27 cellular contexts compared by ENCODE assay signal in the genomic region with DNA sequence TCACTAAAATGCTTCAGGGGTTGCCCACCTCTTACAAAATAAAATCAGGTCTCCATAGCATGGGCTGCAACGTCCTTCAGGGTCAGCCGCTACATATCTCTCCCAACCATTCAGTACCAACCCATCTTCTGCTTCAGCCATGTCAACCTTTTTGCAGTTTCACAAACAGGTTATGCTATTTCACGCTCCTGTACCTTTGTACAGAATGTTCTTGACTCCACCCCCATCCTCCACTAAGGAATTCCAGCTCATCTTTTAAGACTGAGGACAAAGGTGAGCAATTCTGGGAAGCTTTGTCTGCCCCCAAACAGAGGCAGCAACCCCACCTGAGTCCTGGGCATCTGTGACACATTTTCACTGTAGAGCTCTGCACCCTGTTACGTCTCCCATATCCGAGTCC. TPM values are rescaled to one million over a fixed set of nuclear protein-coding genes. Genes with fewer than 3 reads are reported as not detected.
A peak's percentile ranks its signal among the peaks of the same experiment; 100 is the strongest.
DNase-seq lines count a peak whose midpoint lies in the region; ATAC-seq, FAIRE-seq and TF ChIP-seq lines count a peak whose summit lies in the region.
"Had no signal": no experiment of that assay in that cellular context is flagged by ENCODE, and none has a peak within 500 bp of the region (broad histone marks: within the 10 kb centered on the region; RNA-seq: fewer than 3 reads in every experiment).

No MANE protein-coding gene starts in this region.

- H3K4me1 ChIP-seq in HepG2 (ENCODE audit: insufficient read depth, low read length) (peaks cover 91% of the 10 kb centered on the region), right lobe of liver (peaks cover 0 to 17% (median 7%) of the 10 kb centered on the region in 4 donors), pancreas (peaks cover 38 to 42% (median 42%) of the 10 kb centered on the region in 3 donors)
- H3K4me1 ChIP-seq: BE2C had no signal

- intact Hi-C loops in HepG2 (cut with micrococcal nuclease; ENCODE audit: unreplicated experiment) (no loop called here), right lobe of liver (cut with DNase I) (no loop called here), pancreas (cut with DNase I) (no loop called here)

- peak overlapping the region; percentile 81 for H3K9ac ChIP-seq in HepG2 (ENCODE audit: insufficient read depth, low read depth, low read length)

- H3K4me3 ChIP-seq in HepG2 (replicated peaks in 1 of 3; ENCODE audit: insufficient read depth in 1 of 3, low read depth in 2 of 3, low read length in 3 of 3) (no peak overlapping the region), right lobe of liver (no peak overlapping the region), pancreas (no peak overlapping the region)
- H3K4me3 ChIP-seq: MG63, SJCRH30 had no signal

- H3K36me3 ChIP-seq in HepG2 (replicated peaks in 1 of 2; ENCODE audit: control insufficient read depth in 1 of 2, insufficient read depth in 2 of 2, low read length in 2 of 2), result no peaks in the 10 kb centered on the region
- no peaks in the 10 kb centered on the region for H3K36me3 ChIP-seq in right lobe of liver
- H3K36me3 ChIP-seq in pancreas, result no peaks in the 10 kb centered on the region
- H3K36me3 ChIP-seq: BE2C, MG63, SJCRH30 had no signal

- H4K20me1 ChIP-seq in HepG2 (ENCODE audit: insufficient read depth, low read length), result no peaks in the 10 kb centered on the region

- no peak for TF ChIP-seq POLR2A in HepG2 (IDR thresholded peaks at IDR 0.05; ENCODE audit: insufficient read depth in 1 of 2, low read depth in 2 of 2, low read length in 2 of 2)
- no peak for TF ChIP-seq POLR2A in right lobe of liver (IDR thresholded peaks at IDR 0.05)

- CTCF ChIA-PET in HepG2 (lab: Yijun Ruan, JAX; ENCODE audit: low intra/inter-chr PET ratio, low total read pairs), result no interaction called here

- DNase-seq in HepG2 (ENCODE audit: low spot score) (no peak), right lobe of liver (no peak), kidney tubule cell (ENCODE audit: low spot score) (peak; percentile 67), pancreas (no peak), NCI-H146 treated with DMSO at 0.1 percent for 48 hours (lab: John Stamatoyannopoulos, UW; ENCODE audit: unreplicated experiment) (no peak), kidney glomerular epithelial cell (lab: John Stamatoyannopoulos, UW) (no peak)
- DNase-seq in effector CD8-positive, alpha-beta T cell (lab: John Stamatoyannopoulos, UW), result no peak
- DNase-seq: 8988T; ACHN; BE2C; CD8-positive, alpha-beta memory T cell; DMS 273 treated with DMSO at 0.1 percent for 48 hours; DMS79; KBM-7; MG63; NCI-H1694; NCI-H2029 treated with DMSO at 0.1 percent for 48 hours; NCI-H446 treated with DMSO at 0.1 percent for 48 hours; NCI-H526; NK-92 treated with Interleukin-12 subunit alpha and Interleukin-12 subunit beta, amount 100 ng/mL, for 24 hours; PC-3; SJCRH30 had no signal

- POLR2A ChIA-PET in HepG2 (lab: Yijun Ruan, JAX), result interaction anchor here (1.1 to 6.0 kb wide), 7 partner anchors 9 to 52 kb away, joined by 3 to 126 read pairs (median 18); a partner anchor contains a TSS

- in situ Hi-C loops in HepG2 (cut with HindIII; ENCODE audit: extremely low pct_ligation_motif_present, low pct_unique_long_range_greater_than_20kb), result no loop called here

- no peak overlapping the region for H2AFZ ChIP-seq in HepG2 (ENCODE audit: low read length)

- TF ChIP-seq CTCF in HepG2 (CRISPR knock-in tag; IDR thresholded peaks at IDR 0.05) (no peak), right lobe of liver (IDR thresholded peaks at IDR 0.05) (no peak), pancreas (IDR thresholded peaks at IDR 0.05) (no peak)

- H3K79me2 ChIP-seq in HepG2 (ENCODE audit: insufficient read depth, low read length), result peaks cover 13% of the 10 kb centered on the region

- no TSS peak for BruUV-seq in HepG2 (replicated peaks; lab: Mats Ljungman, UMichigan)

- no peaks in the 10 kb centered on the region for H3K27me3 ChIP-seq in HepG2 (ENCODE audit: control insufficient read depth in 1 of 2, insufficient read depth in 2 of 2, low read length in 2 of 2)
- H3K27me3 ChIP-seq in right lobe of liver, result no peaks in the 10 kb centered on the region
- H3K27me3 ChIP-seq in pancreas, result no peaks in the 10 kb centered on the region
- H3K27me3 ChIP-seq: BE2C, MG63 had no signal

- ATAC-seq in HepG2 (no peak), right lobe of liver (no peak), pancreas (no peak), GM19324 (IDR thresholded peaks at IDR 0.05; ENCODE audit: low FRiP score, unreplicated experiment) (no peak)
- ATAC-seq: PC-3 had no signal

- peak overlapping the region; percentile 79 for H3K4me2 ChIP-seq in HepG2 (ENCODE audit: low read depth, low read length)

- 95% methylated on average over 5 of the region's 5 CpGs for WGBS in HepG2 (ENCODE audit: low lambda C conversion rate)
- 81% methylated on average over 5 of the region's 5 CpGs for WGBS in right lobe of liver (ENCODE audit: insufficient coverage, low coverage, low lambda C conversion rate, missing lambda C conversion rate)
- WGBS in pancreas, 2 donors, result 83 to 86% methylated on average over 5 of the region's 5 CpGs

- H3K9me3 ChIP-seq in HepG2 (ENCODE audit: low read length), result no peaks in the 10 kb centered on the region
- no peaks in the 10 kb centered on the region for H3K9me3 ChIP-seq in right lobe of liver
- no peaks in the 10 kb centered on the region for H3K9me3 ChIP-seq in pancreas
- H3K9me3 ChIP-seq: BE2C, MG63, SJCRH30 had no signal

- H3K27ac ChIP-seq in HepG2 (ENCODE audit: extremely low read length, insufficient read depth, low read length), result peak overlapping the region; percentile 95
- H3K27ac ChIP-seq in right lobe of liver, result no peak overlapping the region
- peak overlapping the region; percentile 82 to 95 (median 87) for H3K27ac ChIP-seq in pancreas
- H3K27ac ChIP-seq: SJCRH30 had no signal

- TF ChIP-seq RAD21 in HepG2 (CRISPR knock-in tag; IDR thresholded peaks at IDR 0.05), result no peak

- FAIRE-seq in HepG2 (lab: Jason Lieb, UNC) (no peak), pancreas (lab: Jason Lieb, UNC) (no peak)
- FAIRE-seq: GM12892, GM19239, H54 had no signal

- no peak for TF ChIP-seq EP300 in HepG2 (IDR thresholded peaks at IDR 0.05; ENCODE audit: low read depth in 2 of 2, low read length in 2 of 2)
- TF ChIP-seq EP300 in HepG2 (CRISPR knock-in tag; IDR thresholded peaks at IDR 0.05; ENCODE audit: borderline replicate concordance), result no peak

TF ChIP-seq in HepG2, 621 proteins besides CTCF, POLR2A, EP300 and RAD21 (continues in another document):
- TF ChIP-seq ZNF350 (CRISPR knock-in tag; IDR thresholded peaks at IDR 0.05; ENCODE audit: borderline replicate concordance, low read depth) (peak; percentile 48; the same call in 1 of the 2 replicates), NR2C2 (CRISPR knock-in tag; IDR thresholded peaks at IDR 0.05; ENCODE audit: borderline replicate concordance) (no peak), KAT7 (CRISPR knock-in tag; IDR thresholded peaks at IDR 0.05; ENCODE audit: borderline replicate concordance) (peak; percentile 30; the same call in 1 of the 2 replicates), POLR2G (IDR thresholded peaks at IDR 0.05; ENCODE audit: low read depth, low read length) (0 out of 2 replicates have a peak, but pooled peaks have one; percentile 9), TARDBP (CRISPR knock-in tag; IDR thresholded peaks at IDR 0.05) (0 out of 2 replicates have a peak, but pooled peaks have one; percentile 19)
- TF ChIP-seq, protein P1, sequence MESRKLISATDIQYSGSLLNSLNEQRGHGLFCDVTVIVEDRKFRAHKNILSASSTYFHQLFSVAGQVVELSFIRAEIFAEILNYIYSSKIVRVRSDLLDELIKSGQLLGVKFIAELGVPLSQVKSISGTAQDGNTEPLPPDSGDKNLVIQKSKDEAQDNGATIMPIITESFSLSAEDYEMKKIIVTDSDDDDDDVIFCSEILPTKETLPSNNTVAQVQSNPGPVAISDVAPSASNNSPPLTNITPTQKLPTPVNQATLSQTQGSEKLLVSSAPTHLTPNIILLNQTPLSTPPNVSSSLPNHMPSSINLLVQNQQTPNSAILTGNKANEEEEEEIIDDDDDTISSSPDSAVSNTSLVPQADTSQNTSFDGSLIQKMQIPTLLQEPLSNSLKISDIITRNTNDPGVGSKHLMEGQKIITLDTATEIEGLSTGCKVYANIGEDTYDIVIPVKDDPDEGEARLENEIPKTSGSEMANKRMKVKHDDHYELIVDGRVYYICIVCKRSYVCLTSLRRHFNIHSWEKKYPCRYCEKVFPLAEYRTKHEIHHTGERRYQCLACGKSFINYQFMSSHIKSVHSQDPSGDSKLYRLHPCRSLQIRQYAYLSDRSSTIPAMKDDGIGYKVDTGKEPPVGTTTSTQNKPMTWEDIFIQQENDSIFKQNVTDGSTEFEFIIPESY (CRISPR knock-in tag; IDR thresholded peaks at IDR 0.05), result 0 out of 2 replicates have a peak, but pooled peaks have one; percentile 43

RNA-seq across cellular contexts. Expression of a gene that starts 8.8 kb away (rescaled TPM):
- total RNA-seq in HepG2 (2016; rRNA removed; fragmentation: Illumina TruSeq; extraction: Trizol) (55.9 and 57.8 TPM in 2 replicates), right lobe of liver (100 to 1,000 TPM in 2 of 6 experiments, 10 to 100 TPM in 4; 30.6 to 125 (median 74.5) TPM), pancreas (10 to 100 TPM; 16.1 to 29.4 (median 19.9) TPM)
- total RNA-seq in HepG2 (2016; cell fraction: cytosol; rRNA removed; fragmentation: Illumina TruSeq; extraction: Trizol; ENCODE audit: low read depth), result 25.1 and 29.0 TPM in 2 replicates
- 52.7 and 57.5 TPM in 2 replicates for total RNA-seq in HepG2 (2016; cell fraction: insoluble cytoplasmic fraction; rRNA removed; fragmentation: Illumina TruSeq; extraction: Trizol)
- total RNA-seq in HepG2 (2016; cell fraction: membrane; rRNA removed; fragmentation: Illumina TruSeq; extraction: Trizol), result 48.2 and 58.4 TPM in 2 replicates
- total RNA-seq in HepG2 (2016; cell fraction: nucleus; rRNA removed; fragmentation: Illumina TruSeq; extraction: Trizol), result 46.1 and 58.2 TPM in 2 replicates
- polyA plus RNA-seq in HepG2 (2011; rRNA removed) (57.5 and 65.4 TPM in 2 replicates), pancreas (10 to 100 TPM; 26.2 to 36.8 TPM)
- polyA plus RNA-seq in HepG2 (2011; cell fraction: cytosol; rRNA removed), result 53.6 and 68.8 TPM in 2 replicates
- 77.6 and 80.4 TPM in 2 replicates for polyA plus RNA-seq in HepG2 (2011; cell fraction: nucleus; rRNA removed)
- 44.8 and 48.8 TPM in 2 replicates for polyA plus RNA-seq in HepG2 (2012)
- polyA plus RNA-seq in HepG2 (2016; cell fraction: cytosol; fragmentation: Illumina TruSeq; extraction: Trizol; ENCODE audit: low read depth), result 23.6 and 36.8 TPM in 2 replicates
- 46.2 and 49.2 TPM in 2 replicates for polyA plus RNA-seq in HepG2 (2016; cell fraction: insoluble cytoplasmic fraction; fragmentation: Illumina TruSeq; extraction: Trizol; ENCODE audit: low read depth)
- 37.8 and 44.2 TPM in 2 replicates for polyA plus RNA-seq in HepG2 (2016; cell fraction: membrane; fragmentation: Illumina TruSeq; extraction: Trizol; ENCODE audit: low read depth)
- polyA plus RNA-seq in HepG2 (2016; cell fraction: nucleus; fragmentation: Illumina TruSeq; extraction: Trizol; ENCODE audit: insufficient read depth, low read depth), result 60.9 and 62.0 TPM in 2 replicates
- polyA minus RNA-seq in HepG2 (2011; rRNA and poly(A)+ RNA removed; ENCODE audit: low replicate concordance), result 186 TPM in 1 of 2 replicates, not detected in the other
- polyA minus RNA-seq in HepG2 (2011; cell fraction: cytosol; rRNA and poly(A)+ RNA removed), result 51.4 TPM in 2 replicates
- 70.1 and 71.3 TPM in 2 replicates for polyA minus RNA-seq in HepG2 (2011; cell fraction: nucleus; rRNA and poly(A)+ RNA removed)
- total RNA-seq: CD8-positive, alpha-beta memory T cell; SJCRH30 had no signal
- polyA plus RNA-seq: CD14-positive monocyte; CD8-positive, alpha-beta memory T cell had no signal

Comparison
In these comparisons a context has a peak if more than half of its experiments do, and no peak if none do; other contexts are left out.
1. H3K27ac ChIP-seq: peak in HepG2 (single experiment) and pancreas (4 of 4); none in right lobe of liver (0 of 3).